Comparison of ENCODE assay signal across 8 cellular contexts in genomic region chr12:98515368-98516183, GRCh38. TPM values are rescaled to one million over a fixed set of nuclear protein-coding genes. Genes with fewer than 3 reads are reported as not detected.
DNase-seq lines count a peak whose midpoint lies in the region; ATAC-seq and TF ChIP-seq lines count a peak whose summit lies in the region.

A gene with protein sequence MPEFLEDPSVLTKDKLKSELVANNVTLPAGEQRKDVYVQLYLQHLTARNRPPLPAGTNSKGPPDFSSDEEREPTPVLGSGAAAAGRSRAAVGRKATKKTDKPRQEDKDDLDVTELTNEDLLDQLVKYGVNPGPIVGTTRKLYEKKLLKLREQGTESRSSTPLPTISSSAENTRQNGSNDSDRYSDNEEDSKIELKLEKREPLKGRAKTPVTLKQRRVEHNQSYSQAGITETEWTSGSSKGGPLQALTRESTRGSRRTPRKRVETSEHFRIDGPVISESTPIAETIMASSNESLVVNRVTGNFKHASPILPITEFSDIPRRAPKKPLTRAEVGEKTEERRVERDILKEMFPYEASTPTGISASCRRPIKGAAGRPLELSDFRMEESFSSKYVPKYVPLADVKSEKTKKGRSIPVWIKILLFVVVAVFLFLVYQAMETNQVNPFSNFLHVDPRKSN (plus strand): TSS chr12:98515590. CDS start chr12:98515868, 278 bp downstream.

- H2BK12ac ChIP-seq in neuronal stem cell (ENCODE audit: low read length): peak within 1 kb of the TSS; percentile 41

- peak; percentile 95 for TF ChIP-seq POLR2A in NB4 (IDR thresholded peaks at IDR 0.05; ENCODE audit: extremely low read depth, insufficient read length)

- H3K4me2 ChIP-seq in neuronal stem cell (ENCODE audit: insufficient read depth, low read length, poor library complexity, severe bottlenecking): peak within 1 kb of the TSS; percentile 64

- peak within 1 kb of the TSS; percentile 99 for H3K4ac ChIP-seq in neuronal stem cell (ENCODE audit: low read length)

- DNase-seq in GM06990 (ENCODE audit: extremely low read depth, insufficient read length) (peak; percentile 99), NB4 (ENCODE audit: low read depth) (peak; percentile 98), SK-N-DZ (ENCODE audit: low spot score) (peak; percentile 93), foreskin keratinocyte (peak; percentile 77 to 87), neuronal stem cell (ENCODE audit: low spot score) (peak; percentile 94)
- DNase-seq in activated naive CD4-positive, alpha-beta T cell treated with Interleukin-2 at 50 U/mL for 16 hours: peak; percentile 95

- H3K36me3 ChIP-seq in GM06990 (ENCODE audit: control insufficient read depth, insufficient read depth, low read length): no peaks in the 10 kb centered on the region
- H3K36me3 ChIP-seq in neuronal stem cell (replicated peaks in 1 of 2; ENCODE audit: control insufficient read depth in 2 of 2, insufficient read depth in 2 of 2, low read length in 2 of 2): peaks cover 0 to 47% of the 10 kb centered on the region in 2 donors
- H3K36me3 ChIP-seq in subcutaneous abdominal adipose tissue (ENCODE audit: control insufficient read depth in 5 of 5, insufficient read depth in 5 of 5, low read length in 5 of 5): no peaks in the 10 kb centered on the region

- no peaks in the 10 kb centered on the region for H3K79me1 ChIP-seq in neuronal stem cell (ENCODE audit: low read depth, low read length)

- peak within 1 kb of the TSS; percentile 94 for H2AFZ ChIP-seq in neuronal stem cell (ENCODE audit: low read length)

- H3K27me3 ChIP-seq in GM06990 (replicated peaks; ENCODE audit: control insufficient read depth, insufficient read depth, low read length) (no peaks in the 10 kb centered on the region), foreskin keratinocyte (no peaks in the 10 kb centered on the region), neuronal stem cell (ENCODE audit: control insufficient read depth in 3 of 3, insufficient read depth in 3 of 3, low read depth in 1 of 3, low read length in 3 of 3) (no peaks in the 10 kb centered on the region), subcutaneous abdominal adipose tissue (ENCODE audit: control insufficient read depth in 5 of 5, insufficient read depth in 4 of 5, low read length in 5 of 5) (no peaks in the 10 kb centered on the region)

- H2BK15ac ChIP-seq in neuronal stem cell (ENCODE audit: low read length): peak within 1 kb of the TSS; percentile 96

- peak within 1 kb of the TSS; percentile 94 for H3K9ac ChIP-seq in neuronal stem cell (ENCODE audit: low read depth, low read length, poor library complexity)
- peak within 1 kb of the TSS; percentile 77 to 97 (median 96) for H3K9ac ChIP-seq in subcutaneous abdominal adipose tissue (ENCODE audit: low read length in 5 of 5)

- WGBS in neuronal stem cell (ENCODE audit: extremely low coverage in 2 of 2, insufficient read length in 2 of 2, insufficient replicate concordance in 1 of 2), 2 donors: no CpG with 5 or more reads among the region's 93 CpGs

- H3K4me1 ChIP-seq in foreskin keratinocyte (peaks cover 6% of the 10 kb centered on the region), neuronal stem cell (ENCODE audit: control insufficient read depth in 2 of 2, insufficient read depth in 1 of 2, low read depth in 1 of 2, low read length in 2 of 2) (peaks cover 6 to 7% of the 10 kb centered on the region in 2 donors), subcutaneous abdominal adipose tissue (ENCODE audit: control insufficient read depth in 5 of 5, insufficient read depth in 5 of 5, low read length in 5 of 5) (peaks cover 2 to 30% (median 22%) of the 10 kb centered on the region in 5 donors)

- peak within 1 kb of the TSS; percentile 98 for H2AK5ac ChIP-seq in neuronal stem cell (ENCODE audit: low read depth, low read length)

- H2BK120ac ChIP-seq in neuronal stem cell (ENCODE audit: low read depth, low read length): peak within 1 kb of the TSS; percentile 99

- H3K18ac ChIP-seq in neuronal stem cell (ENCODE audit: low read length): peak within 1 kb of the TSS; percentile 100

- peaks cover 0 to 10% of the 10 kb centered on the region in 2 donors for H3K9me3 ChIP-seq in neuronal stem cell (replicated peaks in 1 of 2; ENCODE audit: control insufficient read depth in 2 of 2, insufficient read depth in 1 of 2, low read depth in 1 of 2, low read length in 2 of 2)
- H3K9me3 ChIP-seq in subcutaneous abdominal adipose tissue (ENCODE audit: control insufficient read depth in 5 of 5, low read length in 5 of 5): no peaks in the 10 kb centered on the region

- H3K4me3 ChIP-seq in GM06990 (replicated peaks; ENCODE audit: low read depth, low read length) (peak within 1 kb of the TSS; percentile 82), NB4 (ENCODE audit: low read depth, low read length) (peak within 1 kb of the TSS; percentile 92), neuronal stem cell (ENCODE audit: low read length in 2 of 2) (peak within 1 kb of the TSS; percentile 99), subcutaneous abdominal adipose tissue (ENCODE audit: low read depth in 1 of 5, low read length in 5 of 5) (peak within 1 kb of the TSS; percentile 93 to 99 (median 97))

- H3K23ac ChIP-seq in neuronal stem cell (ENCODE audit: low read depth, low read length, poor library complexity): peak within 1 kb of the TSS; percentile 99

- ATAC-seq in HG02571 (IDR thresholded peaks at IDR 0.05; ENCODE audit: unreplicated experiment) (peak; percentile 74), foreskin keratinocyte (peak; percentile 95)

- H3K27ac ChIP-seq in foreskin keratinocyte: peak within 1 kb of the TSS; percentile 91
- peak within 1 kb of the TSS; percentile 100 for H3K27ac ChIP-seq in neuronal stem cell (replicated peaks; ENCODE audit: low read length)
- peak within 1 kb of the TSS; percentile 85 for H3K27ac ChIP-seq in subcutaneous abdominal adipose tissue (ENCODE audit: low read depth, low read length)

- H4K91ac ChIP-seq in neuronal stem cell (ENCODE audit: low read depth, low read length, poor library complexity): peak within 1 kb of the TSS; percentile 96

- no peak for TF ChIP-seq CTCF in GM06990 (IDR thresholded peaks at IDR 0.05; ENCODE audit: insufficient read depth, low read length, poor library complexity, severe bottlenecking)
- no peak for TF ChIP-seq CTCF in NB4 (IDR thresholded peaks at IDR 0.05; ENCODE audit: low read depth, low read length)
- no peak for TF ChIP-seq CTCF in foreskin keratinocyte (conservative IDR thresholded peaks at IDR 0.05)

- H2BK5ac ChIP-seq in neuronal stem cell (ENCODE audit: low read length): peak within 1 kb of the TSS; percentile 99

- peak within 1 kb of the TSS; percentile 43 for H4K8ac ChIP-seq in neuronal stem cell (ENCODE audit: low read depth, low read length)

- H3K14ac ChIP-seq in neuronal stem cell (ENCODE audit: low read length): peak within 1 kb of the TSS; percentile 100

RNA-seq across cellular contexts. Expression of the gene that starts here (rescaled TPM):
- 372 and 415 TPM in 2 replicates for polyA plus RNA-seq in SK-N-DZ (2014; cell fraction: cytosol; rRNA removed)
- 248 and 287 TPM in 2 replicates for polyA plus RNA-seq in SK-N-DZ (2014; cell fraction: nucleus; rRNA removed)
- 122 and 145 TPM in 2 replicates for total RNA-seq in foreskin keratinocyte
- 34.2 and 47.8 TPM in 2 replicates for polyA plus RNA-seq in foreskin keratinocyte
- polyA plus RNA-seq in neuronal stem cell (2013, experiment 1 of 2): 151 TPM
- 158 TPM for polyA plus RNA-seq in neuronal stem cell (2013, experiment 2 of 2)

Comparison
In these comparisons a context has a peak if more than half of its experiments do, and no peak if none do; other contexts are left out.
1. Peak in every context shown above with its lines: DNase-seq, ATAC-seq, H3K4me3 ChIP-seq and H3K27ac ChIP-seq.